Comparison of ENCODE assay signal across 16 cellular contexts in genomic region chr1:21974699-21975098, GRCh38. TPM values are rescaled to one million over a fixed set of nuclear protein-coding genes. Genes with fewer than 3 reads are reported as not detected.
A peak's percentile ranks its signal among the peaks of the same experiment; 100 is the strongest.
DNase-seq lines count a peak whose midpoint lies in the region; ATAC-seq, FAIRE-seq and TF ChIP-seq lines count a peak whose summit lies in the region.
"Not testable (repeated sequence)": the region's sequence is repeated elsewhere in the genome, so short reads cannot be mapped to it uniquely, and the experiment has no call there.
"Had no signal": no experiment of that assay in that cellular context is flagged by ENCODE, and none has a peak within 500 bp of the region (broad histone marks: within the 10 kb centered on the region; RNA-seq: fewer than 3 reads in every experiment).

No MANE protein-coding gene starts in this region.

- H3K27ac Mint-ChIP-seq in Calu3 (ENCODE audit: unreplicated experiment) (peak overlapping the region; percentile 91), endodermal cell (peak overlapping the region; percentile 75)

- DNase-seq in Calu3 (peak; percentile 47), NCI-H1417 (lab: John Stamatoyannopoulos, UW) (peak; percentile 44 to 86 (median 76)), NCI-H345 (lab: John Stamatoyannopoulos, UW) (peak; percentile 16), SJCRH30 (peak; percentile 90 to 95), endodermal cell (peak; percentile 74), keratinocyte (ENCODE audit: low read depth, low spot score) (peak; percentile 42), myocyte (ENCODE audit: low read depth) (peak; percentile 78), upper lobe of left lung (peak in 1 of 2 donors; percentile 50)

- H3K36me3 ChIP-seq in SJCRH30; endodermal cell (ENCODE audit: control insufficient read depth, insufficient read depth, low read length); keratinocyte (ENCODE audit: control insufficient read depth in 2 of 2, extremely low read depth in 1 of 2, insufficient read depth in 2 of 2, low read length in 2 of 2); upper lobe of left lung: not testable (repeated sequence)

- TF ChIP-seq EP300 in upper lobe of left lung (IDR thresholded peaks at IDR 0.05): not testable (repeated sequence)

- ATAC-seq in upper lobe of left lung (ENCODE audit: low FRiP score in 2 of 2): peak; percentile 35 to 79

- H3K4me1 Mint-ChIP-seq in Calu3 (ENCODE audit: low read depth, unreplicated experiment) (peaks cover 17% of the 10 kb centered on the region), endodermal cell (peaks cover 27% of the 10 kb centered on the region)

- H3K9ac ChIP-seq in endodermal cell (ENCODE audit: extremely low read depth, low read length, poor library complexity, severe bottlenecking); keratinocyte (ENCODE audit: control insufficient read depth, extremely low read depth, insufficient read depth, low read length): not testable (repeated sequence)

- not testable (repeated sequence) for H3K9me3 ChIP-seq in SJCRH30 (replicated peaks); endodermal cell (ENCODE audit: control insufficient read depth, low read length); keratinocyte (ENCODE audit: control insufficient read depth, low read depth, low read length); upper lobe of left lung

- TF ChIP-seq POLR2A in upper lobe of left lung (IDR thresholded peaks at IDR 0.05): not testable (repeated sequence)

- intact Hi-C loops in Calu3 (cut with micrococcal nuclease; ENCODE audit: unreplicated experiment): not testable (repeated sequence)

- CTCF ChIA-PET in Calu3 (lab: Charles Lee): not testable (repeated sequence)

- not testable (repeated sequence) for H2AFZ ChIP-seq in keratinocyte (ENCODE audit: control insufficient read depth, low read length)

- H3K9me1 ChIP-seq in keratinocyte (ENCODE audit: control insufficient read depth, extremely low read depth, insufficient read depth, low read length): not testable (repeated sequence)

- H3K27me3 Mint-ChIP-seq in Calu3 (ENCODE audit: unreplicated experiment); endodermal cell (ENCODE audit: insufficient read depth): not testable (repeated sequence)

- FAIRE-seq in keratinocyte (lab: Jason Lieb, UNC): peak; percentile 81

- not testable (repeated sequence) for H3K4me2 ChIP-seq in keratinocyte (ENCODE audit: control insufficient read depth, extremely low read depth, insufficient read depth, low read depth, low read length)

- dilution Hi-C loops in keratinocyte (cut with MboI; ENCODE audit: extremely low pct_ligation_motif_present, low sequenced_read_pairs): not testable (repeated sequence)

- not testable (repeated sequence) for TF ChIP-seq CTCF in Calu3 (IDR thresholded peaks at IDR 0.05; ENCODE audit: unreplicated experiment); endodermal cell (conservative IDR thresholded peaks at IDR 0.05); keratinocyte (optimal IDR thresholded peaks at IDR 0.05 in 1 of 3, IDR thresholded peaks at IDR 0.05 in 1 of 3, conservative IDR thresholded peaks at IDR 0.05 in 1 of 3; ENCODE audit: extremely low read depth in 1 of 3, insufficient read depth in 2 of 3, low read length in 3 of 3); upper lobe of left lung (IDR thresholded peaks at IDR 0.05)

- not testable (repeated sequence) for BruUV-seq in Calu3 (replicated peaks; lab: Mats Ljungman, UMichigan)

- not testable (repeated sequence) for H4K20me1 ChIP-seq in keratinocyte (ENCODE audit: control insufficient read depth, extremely low read depth, insufficient read depth, low read length)

- peak overlapping the region; percentile 56 for H3K27ac ChIP-seq in SJCRH30
- not testable (repeated sequence) for H3K27ac ChIP-seq in endodermal cell (ENCODE audit: low read depth, low read length); keratinocyte (ENCODE audit: control insufficient read depth, insufficient read depth, low read length); upper lobe of left lung

- H3K4me1 ChIP-seq in SJCRH30: peaks cover 18% of the 10 kb centered on the region
- not testable (repeated sequence) for H3K4me1 ChIP-seq in endodermal cell (ENCODE audit: control insufficient read depth, insufficient read depth, low read length); keratinocyte (ENCODE audit: control insufficient read depth, extremely low read depth, insufficient read depth, low read length); upper lobe of left lung

- not testable (repeated sequence) for H3K27me3 ChIP-seq in SJCRH30; endodermal cell (ENCODE audit: control insufficient read depth, insufficient read depth, low read length, poor library complexity, severe bottlenecking); keratinocyte (ENCODE audit: control insufficient read depth, extremely low read depth, insufficient read depth, low read length); upper lobe of left lung

- H3K4me3 ChIP-seq in SJCRH30; endodermal cell (ENCODE audit: low read length); keratinocyte (ENCODE audit: control insufficient read depth in 2 of 3, extremely low read depth in 1 of 3, insufficient read depth in 2 of 3, low read depth in 1 of 3, low read length in 3 of 3); upper lobe of left lung: not testable (repeated sequence)

- 60 to 76% methylated on average over 1 to 6 of the region's 6 CpGs for WGBS in endodermal cell (ENCODE audit: insufficient coverage in 1 of 2, insufficient read length in 1 of 2), 2 experiments
- WGBS in upper lobe of left lung, 2 donors: 40 to 61% methylated on average over 6 of the region's 6 CpGs

- not testable (repeated sequence) for H3K9me3 Mint-ChIP-seq in Calu3 (ENCODE audit: low read depth, unreplicated experiment); endodermal cell

- H3K36me3 Mint-ChIP-seq in Calu3 (ENCODE audit: insufficient read depth, unreplicated experiment): peaks cover 15% of the 10 kb centered on the region
- H3K36me3 Mint-ChIP-seq in endodermal cell (ENCODE audit: low read depth): not testable (repeated sequence)

- H3K4me3 Mint-ChIP-seq in Calu3 (ENCODE audit: low read depth, unreplicated experiment); endodermal cell: not testable (repeated sequence)

- H3K79me2 ChIP-seq in keratinocyte (ENCODE audit: control insufficient read depth, insufficient read depth, low read length): not testable (repeated sequence)

RNA-seq across cellular contexts. Expression of gene CELA3B, which starts 2.1 kb away (rescaled TPM):
- total RNA-seq in Calu3 (2022) (not detected in 2 replicates), endodermal cell (not detected), myocyte (not detected in 2 replicates), upper lobe of left lung (1 to 10 TPM in 2 of 6 donors, not detected in 4; 5.3 to 9.7 TPM)
- total RNA-seq in SJCRH30 (2014; rRNA removed; shearing (Covaris generic)): not detected in 2 replicates
- polyA plus RNA-seq in endodermal cell (2013, experiment 1 of 2): not detected
- polyA plus RNA-seq in endodermal cell (2013, experiment 2 of 2): not detected
- not detected in 3 replicates for polyA plus RNA-seq in keratinocyte
- not detected for polyA plus RNA-seq in keratinocyte (2011; ENCODE audit: low read depth)
- not detected in 2 replicates for polyA plus RNA-seq in keratinocyte (2011; cell fraction: cytosol; rRNA removed)
- not detected in 2 replicates for polyA plus RNA-seq in keratinocyte (2011; cell fraction: nucleus; rRNA removed)
- not detected in 2 replicates for polyA plus RNA-seq in keratinocyte (2012; ENCODE audit: low replicate concordance)
- polyA minus RNA-seq in keratinocyte: not detected in 3 replicates
- not detected for polyA minus RNA-seq in keratinocyte (2011; cell fraction: cytosol; rRNA and poly(A)+ RNA removed)
- not detected in 2 replicates for polyA minus RNA-seq in keratinocyte (2011; cell fraction: nucleus; rRNA and poly(A)+ RNA removed)
- polyA plus RNA-seq in myocyte (2012): not detected
- total RNA-seq: A673; activated naive CD8-positive, alpha-beta T cell treated with anti-CD3 and anti-CD28 coated beads, Interleukin-2, amount 10 ng/mL, durations not matched to agents 7 days and 5 days; H7; T-helper 2 cell treated with Interferon-gamma antibody and Interleukin-4, amounts not matched to agents 100 ng/mL and 5 ng/mL, for 36 hours had no signal
- polyA plus RNA-seq: BJ, hepatocyte, neural cell, SK-N-SH had no signal

RNA-seq across cellular contexts. Expression of gene CELA3A, which starts 26.8 kb away (rescaled TPM):
- total RNA-seq in Calu3 (2022) (not detected in 2 replicates), endodermal cell (not detected), myocyte (0.78 and 2.6 TPM in 2 replicates), upper lobe of left lung (10 to 100 TPM in 1 of 6 donors, 1 to 10 TPM in 1, not detected in 4; 7.5 to 17.0 TPM)
- total RNA-seq in SJCRH30 (2014; rRNA removed; shearing (Covaris generic)): 0.32 TPM in 1 of 2 replicates, not detected in the other
- polyA plus RNA-seq in endodermal cell (2013, experiment 1 of 2): not detected
- polyA plus RNA-seq in endodermal cell (2013, experiment 2 of 2): not detected
- polyA plus RNA-seq in keratinocyte: not detected in 3 replicates
- not detected for polyA plus RNA-seq in keratinocyte (2011; ENCODE audit: low read depth)
- not detected in 2 replicates for polyA plus RNA-seq in keratinocyte (2011; cell fraction: cytosol; rRNA removed)
- polyA plus RNA-seq in keratinocyte (2011; cell fraction: nucleus; rRNA removed): not detected in 2 replicates
- polyA plus RNA-seq in keratinocyte (2012; ENCODE audit: low replicate concordance): not detected in 2 replicates
- polyA minus RNA-seq in keratinocyte: not detected in 3 replicates
- polyA minus RNA-seq in keratinocyte (2011; cell fraction: cytosol; rRNA and poly(A)+ RNA removed): not detected
- polyA minus RNA-seq in keratinocyte (2011; cell fraction: nucleus; rRNA and poly(A)+ RNA removed): not detected in 2 replicates
- polyA plus RNA-seq in myocyte (2012): 0.18 TPM
- total RNA-seq: A673; activated naive CD8-positive, alpha-beta T cell treated with anti-CD3 and anti-CD28 coated beads, Interleukin-2, amount 10 ng/mL, durations not matched to agents 7 days and 5 days; H7; T-helper 2 cell treated with Interferon-gamma antibody and Interleukin-4, amounts not matched to agents 100 ng/mL and 5 ng/mL, for 36 hours had no signal
- polyA plus RNA-seq: BJ, neural cell, SK-N-SH had no signal

RNA-seq across cellular contexts. Expression of gene HSPG2, which starts 37.6 kb away (rescaled TPM):
- total RNA-seq in Calu3 (2022): 397 and 398 TPM in 2 replicates
- 82.3 and 84.0 TPM in 2 replicates for total RNA-seq in SJCRH30 (2014; rRNA removed; shearing (Covaris generic))
- total RNA-seq in endodermal cell: 100 to 1,000 TPM; 222 to 227 TPM
- polyA plus RNA-seq in endodermal cell (2013, experiment 1 of 2): 74.9 TPM
- 76.7 TPM for polyA plus RNA-seq in endodermal cell (2013, experiment 2 of 2)
- 9.0 to 20.7 TPM (median 17.0 TPM) in 3 replicates for polyA plus RNA-seq in keratinocyte
- polyA plus RNA-seq in keratinocyte (2011; ENCODE audit: low read depth): 21.1 TPM
- polyA plus RNA-seq in keratinocyte (2011; cell fraction: cytosol; rRNA removed): 6.1 and 17.2 TPM in 2 replicates
- polyA plus RNA-seq in keratinocyte (2011; cell fraction: nucleus; rRNA removed): 139 and 205 TPM in 2 replicates
- polyA plus RNA-seq in keratinocyte (2012; ENCODE audit: low replicate concordance): 22.9 and 70.8 TPM in 2 replicates
- polyA minus RNA-seq in keratinocyte: 66.2 to 184 TPM (median 72.6 TPM) in 3 replicates
- polyA minus RNA-seq in keratinocyte (2011; cell fraction: cytosol; rRNA and poly(A)+ RNA removed): 143 TPM
- 388 and 454 TPM in 2 replicates for polyA minus RNA-seq in keratinocyte (2011; cell fraction: nucleus; rRNA and poly(A)+ RNA removed)
- 221 and 384 TPM in 2 replicates for total RNA-seq in myocyte
- polyA plus RNA-seq in myocyte (2012): 653 TPM
- total RNA-seq in upper lobe of left lung: 100 to 1,000 TPM; 104 to 433 (median 227) TPM
